8 cellular contexts compared by ENCODE assay signal in genomic region chr20:47785321-47785899, GRCh38. TPM values are rescaled to one million over a fixed set of nuclear protein-coding genes. Genes with fewer than 3 reads are reported as not detected.
DNase-seq lines count a peak whose midpoint lies in the region; ATAC-seq and TF ChIP-seq lines count a peak whose summit lies in the region.

Gene SULF2, minus strand, starts transcription at chr20:47785481. Its CDS starts 28,118 bp downstream, at chr20:47757363.

- H3K9me3 ChIP-seq in SJSA1 (replicated peaks) (no peaks in the 10 kb centered on the region), fibroblast of lung (ENCODE audit: control insufficient read depth, insufficient read depth, low read depth, low read length) (no peaks in the 10 kb centered on the region)

- no peaks in the 10 kb centered on the region for H3K79me2 ChIP-seq in fibroblast of lung (ENCODE audit: control insufficient read depth, insufficient read depth, low read length)

- H3K4me1 ChIP-seq in SJSA1 (replicated peaks) = peaks cover 16% of the 10 kb centered on the region
- H3K4me1 ChIP-seq in fibroblast of lung (ENCODE audit: control insufficient read depth, extremely low read depth, insufficient read depth, low read length) = no peaks in the 10 kb centered on the region

- no peak for TF ChIP-seq POLR2A in erythroblast (IDR thresholded peaks at IDR 0.05; ENCODE audit: low read length)

- peak within 1 kb of the TSS; percentile 32 for H3K4me2 ChIP-seq in fibroblast of lung (ENCODE audit: extremely low read depth, insufficient read depth, low read length)

- peaks cover 39 to 49% of the 10 kb centered on the region in 2 donors for H3K27me3 Mint-ChIP-seq in natural killer cell treated with Interleukin-12 subunit alpha and Interleukin-12 subunit beta and Interleukin-15 and Interleukin-18, amount 100 ng/mL, for 72 hours

- TF ChIP-seq CTCF in GM12865 (IDR thresholded peaks at IDR 0.05; ENCODE audit: insufficient read depth, low read depth, low read length, missing control alignments) = no peak
- no peak for TF ChIP-seq CTCF in fibroblast of lung (conservative IDR thresholded peaks at IDR 0.05 in 1 of 2, IDR thresholded peaks at IDR 0.05 in 1 of 2; ENCODE audit: low read depth in 1 of 2, low read length in 2 of 2)

- peak within 1 kb of the TSS; percentile 7 for H2AFZ ChIP-seq in fibroblast of lung (ENCODE audit: low read length)

- ATAC-seq in natural killer cell treated with Interleukin-12 subunit alpha and Interleukin-12 subunit beta and Interleukin-15 and Interleukin-18, amount 100 ng/mL, for 72 hours = peak in 1 of 2 donors; percentile 4
- no peak for ATAC-seq in HG02981 (IDR thresholded peaks at IDR 0.05; ENCODE audit: unreplicated experiment)
- no peak for ATAC-seq in HG02884 (IDR thresholded peaks at IDR 0.05; ENCODE audit: unreplicated experiment)

- no peak within 1 kb of the TSS for H3K27ac Mint-ChIP-seq in natural killer cell treated with Interleukin-12 subunit alpha and Interleukin-12 subunit beta and Interleukin-15 and Interleukin-18, amount 100 ng/mL, for 72 hours

- H4K20me1 ChIP-seq in fibroblast of lung (ENCODE audit: control insufficient read depth, extremely low read depth, insufficient read depth, low read length) = no peaks in the 10 kb centered on the region

- peak within 1 kb of the TSS; percentile 54 for H3K4me3 Mint-ChIP-seq in natural killer cell treated with Interleukin-12 subunit alpha and Interleukin-12 subunit beta and Interleukin-15 and Interleukin-18, amount 100 ng/mL, for 72 hours

- no peaks in the 10 kb centered on the region for H3K9me3 Mint-ChIP-seq in natural killer cell treated with Interleukin-12 subunit alpha and Interleukin-12 subunit beta and Interleukin-15 and Interleukin-18, amount 100 ng/mL, for 72 hours

- DNase-seq in GM12865 (ENCODE audit: low read depth) (no peak), SJSA1 (ENCODE audit: low read depth in 1 of 2, low spot score in 2 of 2) (no peak), fibroblast of lung (ENCODE audit: low read depth in 2 of 2) (peak in 1 of 2 donors; percentile 52), erythroblast (lab: John Stamatoyannopoulos, UW) (no peak), NCI-H524 treated with DMSO at 0.1 percent for 48 hours (lab: John Stamatoyannopoulos, UW) (no peak)
- DNase-seq in natural killer cell treated with Interleukin-12 subunit alpha and Interleukin-12 subunit beta and Interleukin-15 and Interleukin-18, amount 100 ng/mL, for 72 hours (ENCODE audit: low spot score) = no peak

- H3K4me1 Mint-ChIP-seq in natural killer cell treated with Interleukin-12 subunit alpha and Interleukin-12 subunit beta and Interleukin-15 and Interleukin-18, amount 100 ng/mL, for 72 hours (ENCODE audit: low read depth in 2 of 2) = peaks cover 0 to 5% of the 10 kb centered on the region in 2 donors

- H3K36me3 Mint-ChIP-seq in natural killer cell treated with Interleukin-12 subunit alpha and Interleukin-12 subunit beta and Interleukin-15 and Interleukin-18, amount 100 ng/mL, for 72 hours = no peaks in the 10 kb centered on the region

- no peak within 1 kb of the TSS for H3K27ac ChIP-seq in SJSA1
- H3K27ac ChIP-seq in fibroblast of lung (ENCODE audit: insufficient read depth, low read length) = no peak within 1 kb of the TSS

- H3K36me3 ChIP-seq in SJSA1 = no peaks in the 10 kb centered on the region
- H3K36me3 ChIP-seq in fibroblast of lung (ENCODE audit: control insufficient read depth, insufficient read depth, low read length) = no peaks in the 10 kb centered on the region

- H3K4me3 ChIP-seq in GM12865 (ENCODE audit: low read depth, low read length) (peak within 1 kb of the TSS; percentile 41), SJSA1 (peak within 1 kb of the TSS; percentile 29), fibroblast of lung (replicated peaks in 1 of 4; ENCODE audit: control extremely low read depth in 1 of 4, insufficient read depth in 1 of 4, low read depth in 3 of 4, low read length in 4 of 4) (peak within 1 kb of the TSS; percentile 9 to 56 (median 30))

- H3K9ac ChIP-seq in fibroblast of lung (ENCODE audit: insufficient read depth, low read length) = no peak within 1 kb of the TSS

- peaks cover 38% of the 10 kb centered on the region for H3K27me3 ChIP-seq in SJSA1 (replicated peaks)
- H3K27me3 ChIP-seq in fibroblast of lung (ENCODE audit: control insufficient read depth, insufficient read depth, low read length) = peaks cover 29% of the 10 kb centered on the region

RNA-seq across cellular contexts. Expression of gene SULF2, which starts in this region (rescaled TPM):
- 0.09 and 2.2 TPM in 2 replicates for total RNA-seq in SJSA1 (2014; rRNA removed; shearing (Covaris generic))
- 9.6 and 28.0 TPM in 2 replicates for total RNA-seq in fibroblast of lung
- polyA plus RNA-seq in fibroblast of lung = 0.26 and 0.32 TPM in 2 replicates
- polyA plus RNA-seq in fibroblast of lung (2012) = 0.98 and 1.6 TPM in 2 replicates
- 4.3 and 4.7 TPM in 2 replicates for polyA minus RNA-seq in fibroblast of lung (ENCODE audit: low replicate concordance)
- 1 to 10 TPM in 1 of 2 donors, not detected in 1; 2.1 TPM for total RNA-seq in natural killer cell treated with Interleukin-12 subunit alpha and Interleukin-12 subunit beta and Interleukin-15 and Interleukin-18, amount 100 ng/mL, for 72 hours
